In the genomic region with DNA sequence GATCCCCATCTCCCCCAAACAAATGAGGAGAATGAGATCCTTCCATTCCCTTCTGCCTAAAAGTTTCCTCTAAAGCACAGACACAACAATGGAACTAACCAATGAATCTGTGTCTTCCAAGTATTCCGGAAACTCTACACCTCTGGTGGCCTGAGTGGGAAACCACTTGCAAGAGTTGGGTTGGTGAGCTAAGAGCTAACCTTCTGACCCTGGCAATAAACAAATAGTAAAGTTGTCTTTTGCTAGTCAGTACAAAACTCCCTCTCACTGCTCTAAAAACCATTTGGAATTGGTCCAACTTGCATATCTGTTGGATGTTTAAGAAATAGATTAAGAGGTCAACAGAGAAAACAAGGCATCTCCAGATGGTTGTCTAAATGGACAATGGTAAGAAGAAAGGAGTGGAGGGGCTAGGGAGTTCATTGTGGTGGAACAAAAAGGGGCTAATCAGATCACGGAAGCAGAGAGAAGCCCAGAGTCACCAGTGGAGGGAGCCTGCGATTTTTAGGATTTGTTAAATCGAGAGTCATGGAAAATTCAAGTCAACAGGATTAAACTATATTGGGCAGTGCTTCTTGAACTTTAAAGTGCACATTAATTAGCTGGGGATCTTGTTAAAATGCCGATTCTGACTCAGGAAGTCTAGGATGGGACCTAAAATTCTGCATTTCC, we compare ENCODE assay signal across 2 cellular contexts.
TF ChIP-seq lines count a peak whose summit lies in the region.

No MANE protein-coding gene starts in this region.

TF ChIP-seq in SK-N-SH, 30 proteins besides CTCF, POLR2A, EP300 and RAD21 (continued from another document):
- no peak for TF ChIP-seq REST (IDR thresholded peaks at IDR 0.05; ENCODE audit: low read depth, low read length)
- no peak for TF ChIP-seq YY1 (IDR thresholded peaks at IDR 0.05; ENCODE audit: low read depth)
- TF ChIP-seq NRF1 (IDR thresholded peaks at IDR 0.05; ENCODE audit: low read depth, low read length): no peak
- no peak for TF ChIP-seq FOSL2 (IDR thresholded peaks at IDR 0.05; ENCODE audit: borderline replicate concordance, low read depth)
- TF ChIP-seq ELF1 (IDR thresholded peaks at IDR 0.05): no peak
- TF ChIP-seq SMC3 (IDR thresholded peaks at IDR 0.05; ENCODE audit: low read depth, low read length): no peak
- TF ChIP-seq PBX3 (IDR thresholded peaks at IDR 0.05): no peak
- no peak for TF ChIP-seq TCF12 (IDR thresholded peaks at IDR 0.05)
- TF ChIP-seq FOXM1 (IDR thresholded peaks at IDR 0.05; ENCODE audit: low read depth): no peak
- TF ChIP-seq TAF1 (IDR thresholded peaks at IDR 0.05; ENCODE audit: borderline replicate concordance, low read depth, low read length): no peak
- TF ChIP-seq, protein P1, sequence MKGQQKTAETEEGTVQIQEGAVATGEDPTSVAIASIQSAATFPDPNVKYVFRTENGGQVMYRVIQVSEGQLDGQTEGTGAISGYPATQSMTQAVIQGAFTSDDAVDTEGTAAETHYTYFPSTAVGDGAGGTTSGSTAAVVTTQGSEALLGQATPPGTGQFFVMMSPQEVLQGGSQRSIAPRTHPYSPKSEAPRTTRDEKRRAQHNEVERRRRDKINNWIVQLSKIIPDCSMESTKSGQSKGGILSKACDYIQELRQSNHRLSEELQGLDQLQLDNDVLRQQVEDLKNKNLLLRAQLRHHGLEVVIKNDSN (IDR thresholded peaks at IDR 0.05; ENCODE audit: borderline replicate concordance, low read depth): no peak
- no peak for TF ChIP-seq EZH2phosphoT487 (IDR thresholded peaks at IDR 0.05; ENCODE audit: borderline replicate concordance, low read depth)
- TF ChIP-seq TEAD4 (IDR thresholded peaks at IDR 0.05; ENCODE audit: borderline replicate concordance, insufficient read depth): no peak
- TF ChIP-seq POLR2AphosphoS5 (IDR thresholded peaks at IDR 0.05; ENCODE audit: low read depth, low read length): no peak
- TF ChIP-seq GATA2 (CRISPR knock-in tag; IDR thresholded peaks at IDR 0.05): no peak

TF ChIP-seq in SK-N-SH treated with all-trans-retinoic acid at 6 μM for 48 hours, 23 proteins besides CTCF, POLR2A, EP300 and RAD21 (continued from another document):
- TF ChIP-seq ARNTL (CRISPR knock-in tag; IDR thresholded peaks at IDR 0.05; ENCODE audit: borderline replicate concordance, low read depth): no peak
TF ChIP-seq in SK-N-SH treated with all-trans-retinoic acid at 6 μM for 48 hours: peak in this region for 0.
